Comparison of ENCODE assay signal across 19 cellular contexts in genomic region chr4:61545902-61546498, GRCh38.
DNase-seq lines count a peak whose midpoint lies in the region; ATAC-seq and TF ChIP-seq lines count a peak whose summit lies in the region.
"Had no signal": no experiment of that assay in that cellular context is flagged by ENCODE, and none has a peak within 500 bp of the region (broad histone marks: within the 10 kb centered on the region; RNA-seq: fewer than 3 reads in every experiment).

No MANE protein-coding gene starts in this region.

- no peak for DNase-seq in Right ventricle myocardium superior
- DNase-seq in right atrium auricular region (ENCODE audit: low spot score) = no peak
- peak in 1 of 2 donors; percentile 6 for DNase-seq in heart right ventricle
- DNase-seq in mesenchymal stem cell = peak; percentile 84
- no peak for DNase-seq in middle frontal gyrus (ENCODE audit: extremely low spot score, low spot score)
- no peak for DNase-seq in aorta
- no peak for DNase-seq in lower lobe of right lung
- DNase-seq: DMS53, H7, NCI-H1092, NCI-H1417 treated with DMSO at 0.1 percent for 48 hours, NCI-H1694 treated with DMSO at 0.1 percent for 48 hours, NCI-H2081, NCI-H2227 treated with DMSO at 0.1 percent for 48 hours, NCI-H526 treated with DMSO at 0.1 percent for 48 hours, PC-9, SHP77 had no signal

- no peak overlapping the region for H3K4ac ChIP-seq in mesenchymal stem cell (ENCODE audit: low read depth in 1 of 2, low read length in 2 of 2)

- 15 to 24% methylated on average over 3 of the region's 3 CpGs for WGBS in heart right ventricle, 2 donors
- 23% methylated on average over 3 of the region's 3 CpGs for WGBS in mesenchymal stem cell
- WGBS in aorta, 2 donors = 80% methylated on average over 3 of the region's 3 CpGs

- H2AK5ac ChIP-seq in mesenchymal stem cell (ENCODE audit: low read length, severe bottlenecking) = no peak overlapping the region

- H3K36me3 ChIP-seq in right atrium auricular region (no peaks in the 10 kb centered on the region), heart right ventricle (no peaks in the 10 kb centered on the region), mesenchymal stem cell (ENCODE audit: control insufficient read depth in 1 of 2, insufficient read depth in 2 of 2, low read depth in 1 of 2, low read length in 2 of 2) (no peaks in the 10 kb centered on the region), aorta (ENCODE audit: control insufficient read depth in 1 of 2, insufficient read depth in 2 of 2, low read length in 1 of 2) (no peaks in the 10 kb centered on the region), lower lobe of right lung (no peaks in the 10 kb centered on the region)

- H3K4me3 ChIP-seq in right atrium auricular region (no peak overlapping the region), heart right ventricle (no peak overlapping the region), mesenchymal stem cell (ENCODE audit: insufficient read depth in 1 of 2, low read depth in 1 of 2, low read length in 2 of 2) (no peak overlapping the region), aorta (ENCODE audit: low read length in 2 of 2) (no peak overlapping the region), lower lobe of right lung (no peak overlapping the region)
- H3K4me3 ChIP-seq: PC-9 had no signal

- H3K14ac ChIP-seq in mesenchymal stem cell (ENCODE audit: low read length in 2 of 2) = no peak overlapping the region

- H3K27ac ChIP-seq in right atrium auricular region (no peak overlapping the region), heart right ventricle (peak overlapping the region in 3 of 10 donors; percentile 38 to 49 (median 40)), mesenchymal stem cell (ENCODE audit: low read length, poor library complexity, severe bottlenecking) (no peak overlapping the region), aorta (ENCODE audit: low read depth in 1 of 2, low read length in 2 of 2) (no peak overlapping the region), lower lobe of right lung (no peak overlapping the region)
- H3K27ac ChIP-seq: HL-60, KMS-11, PC-9 had no signal

- TF ChIP-seq CTCF in right atrium auricular region (IDR thresholded peaks at IDR 0.05) (no peak), heart right ventricle (IDR thresholded peaks at IDR 0.05) (no peak), lower lobe of right lung (IDR thresholded peaks at IDR 0.05) (no peak)

- H3K4me1 ChIP-seq in right atrium auricular region (peaks cover 0 to 11% of the 10 kb centered on the region in 2 donors), heart right ventricle (peaks cover 0 to 8% (median 0%) of the 10 kb centered on the region in 9 donors), mesenchymal stem cell (ENCODE audit: control insufficient read depth, insufficient read depth, low read depth, low read length) (no peaks in the 10 kb centered on the region), aorta (ENCODE audit: control insufficient read depth in 1 of 2, insufficient read depth in 2 of 2, low read length in 2 of 2) (no peaks in the 10 kb centered on the region), lower lobe of right lung (no peaks in the 10 kb centered on the region)

- no peak overlapping the region for H2BK120ac ChIP-seq in mesenchymal stem cell (ENCODE audit: low read depth, low read length)

- intact Hi-C loops in Right ventricle myocardium superior (cut with DNase I) (no loop called here), heart right ventricle (cut with DNase I) (no loop called here), aorta (cut with DNase I) (no loop called here), lower lobe of right lung (cut with DNase I) (no loop called here)

- no peak overlapping the region for H4K91ac ChIP-seq in mesenchymal stem cell (ENCODE audit: low read length)

- H2BK15ac ChIP-seq in mesenchymal stem cell (ENCODE audit: low read depth, poor library complexity, severe bottlenecking) = no peak overlapping the region

- no peak overlapping the region for H2BK12ac ChIP-seq in mesenchymal stem cell (ENCODE audit: low read length in 2 of 2)

- H2AFZ ChIP-seq in mesenchymal stem cell (ENCODE audit: low read depth, low read length) = no peak overlapping the region
- H2AFZ ChIP-seq: PC-9 had no signal

- no peak overlapping the region for H2BK5ac ChIP-seq in mesenchymal stem cell (ENCODE audit: low read depth, low read length, poor library complexity, severe bottlenecking)

- H3K18ac ChIP-seq in mesenchymal stem cell (ENCODE audit: low read depth in 1 of 2, low read length in 2 of 2) = no peak overlapping the region

- no peaks in the 10 kb centered on the region for H3K79me1 ChIP-seq in mesenchymal stem cell (replicated peaks; ENCODE audit: low read length, poor library complexity, severe bottlenecking)

- no peak overlapping the region for H3K9ac ChIP-seq in mesenchymal stem cell (ENCODE audit: low read length)
- H3K9ac ChIP-seq: KMS-11 had no signal

- no peak overlapping the region for H3K23ac ChIP-seq in mesenchymal stem cell (ENCODE audit: low read length in 2 of 2)

- H3K27me3 ChIP-seq in right atrium auricular region (no peaks in the 10 kb centered on the region), heart right ventricle (no peaks in the 10 kb centered on the region), mesenchymal stem cell (ENCODE audit: control insufficient read depth in 1 of 2, insufficient read depth in 1 of 2, low read length in 2 of 2) (no peaks in the 10 kb centered on the region), aorta (ENCODE audit: control insufficient read depth in 1 of 2, insufficient read depth in 2 of 2, low read length in 1 of 2) (no peaks in the 10 kb centered on the region), lower lobe of right lung (ENCODE audit: low read depth) (no peaks in the 10 kb centered on the region)

- no peak overlapping the region for H4K8ac ChIP-seq in mesenchymal stem cell (ENCODE audit: low read length)

- H3K4me2 ChIP-seq in mesenchymal stem cell (ENCODE audit: low read length, poor library complexity, severe bottlenecking) = no peak overlapping the region
- H3K4me2 ChIP-seq: KMS-11, PC-9 had no signal

- ATAC-seq in Right ventricle myocardium superior (ENCODE audit: poor library complexity) = peak; percentile 95
- peak; percentile 52 to 97 (median 89) for ATAC-seq in heart right ventricle
- ATAC-seq in aorta (ENCODE audit: low FRiP score) = no peak
- no peak for ATAC-seq in lower lobe of right lung

- H3K9me3 ChIP-seq in right atrium auricular region = no peaks in the 10 kb centered on the region
- H3K9me3 ChIP-seq in heart right ventricle = peaks cover 0 to 7% (median 0%) of the 10 kb centered on the region in 11 donors
- H3K9me3 ChIP-seq in mesenchymal stem cell (ENCODE audit: control insufficient read depth, low read length) = no peaks in the 10 kb centered on the region
- no peaks in the 10 kb centered on the region for H3K9me3 ChIP-seq in aorta (ENCODE audit: control insufficient read depth, low read length)
- no peaks in the 10 kb centered on the region for H3K9me3 ChIP-seq in lower lobe of right lung

Comparison
In these comparisons a context has a peak if more than half of its experiments do, and no peak if none do; other contexts are left out.
1. ATAC-seq: peak in Right ventricle myocardium superior (single experiment) and heart right ventricle (8 of 8); none in aorta (single experiment) and lower lobe of right lung (0 of 2).